Comparison of ENCODE assay signal across 1 cellular context in the genomic region with DNA sequence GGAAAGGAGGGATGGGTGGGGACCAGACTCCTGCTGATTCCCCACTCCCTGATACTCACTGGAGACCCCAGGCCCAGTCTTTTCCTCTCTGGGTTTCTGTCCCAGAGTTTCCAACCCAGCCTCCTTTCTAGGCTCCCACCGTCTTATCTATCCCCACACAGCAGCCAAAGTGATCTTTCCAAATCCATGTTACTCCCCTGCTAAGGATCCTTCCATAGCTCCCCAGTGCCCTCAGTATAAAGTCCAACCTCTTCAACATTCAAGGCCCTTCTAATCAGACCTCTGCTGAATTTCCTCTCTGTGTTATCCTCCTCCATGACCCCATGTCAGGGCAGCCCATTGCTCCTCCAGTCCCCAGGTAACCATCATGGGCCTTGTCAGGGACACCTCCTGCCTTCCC.
TF ChIP-seq lines count a peak whose summit lies in the region.

No MANE protein-coding gene starts in this region.

TF ChIP-seq in IMR-90, 13 proteins besides CTCF, POLR2A, EP300 and RAD21:
- TF ChIP-seq MAFK (IDR thresholded peaks at IDR 0.05; ENCODE audit: low read depth, low read length): no peak
- TF ChIP-seq, protein P1, sequence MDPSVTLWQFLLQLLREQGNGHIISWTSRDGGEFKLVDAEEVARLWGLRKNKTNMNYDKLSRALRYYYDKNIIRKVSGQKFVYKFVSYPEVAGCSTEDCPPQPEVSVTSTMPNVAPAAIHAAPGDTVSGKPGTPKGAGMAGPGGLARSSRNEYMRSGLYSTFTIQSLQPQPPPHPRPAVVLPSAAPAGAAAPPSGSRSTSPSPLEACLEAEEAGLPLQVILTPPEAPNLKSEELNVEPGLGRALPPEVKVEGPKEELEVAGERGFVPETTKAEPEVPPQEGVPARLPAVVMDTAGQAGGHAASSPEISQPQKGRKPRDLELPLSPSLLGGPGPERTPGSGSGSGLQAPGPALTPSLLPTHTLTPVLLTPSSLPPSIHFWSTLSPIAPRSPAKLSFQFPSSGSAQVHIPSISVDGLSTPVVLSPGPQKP (IDR thresholded peaks at IDR 0.05; ENCODE audit: borderline replicate concordance, low read depth, low read length): no peak
- TF ChIP-seq MAZ (IDR thresholded peaks at IDR 0.05; ENCODE audit: borderline replicate concordance, low read depth, low read length): no peak
- no peak for TF ChIP-seq CEBPB (IDR thresholded peaks at IDR 0.05; ENCODE audit: low read depth, low read length)
